ENCODE assay signal across 14 cellular contexts in the genomic region with DNA sequence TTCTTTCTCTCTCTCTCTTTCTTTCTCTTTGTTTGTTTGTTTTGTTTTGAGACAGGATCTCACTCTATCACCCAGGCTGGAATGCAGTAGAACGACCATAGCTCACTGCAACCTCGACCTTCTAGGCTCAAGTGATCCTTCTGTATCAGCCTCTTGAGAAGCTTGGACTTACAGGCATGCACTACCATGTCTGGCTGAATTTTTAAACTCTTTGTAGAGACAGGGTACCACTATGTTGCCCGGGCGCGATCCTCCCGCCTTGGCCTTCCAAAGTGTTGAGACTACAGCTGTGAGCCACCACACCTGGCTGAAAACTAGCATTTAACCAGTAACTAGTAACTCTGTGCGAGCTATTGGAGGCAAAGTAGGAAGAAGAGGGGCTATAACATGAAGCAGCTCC.
DNase-seq lines count a peak whose midpoint lies in the region; ATAC-seq, FAIRE-seq and TF ChIP-seq lines count a peak whose summit lies in the region.
"Had no signal": no experiment of that assay in that cellular context is flagged by ENCODE, and none has a peak within 500 bp of the region (broad histone marks: within the 10 kb centered on the region; RNA-seq: fewer than 3 reads in every experiment).

No MANE protein-coding gene starts in this region.

- H3K9me1 ChIP-seq in K562 (ENCODE audit: control insufficient read depth, insufficient read depth, low read length), result no peaks in the 10 kb centered on the region

- no peaks in the 10 kb centered on the region for H3K9me3 ChIP-seq in HEK293 (ENCODE audit: control insufficient read depth, insufficient read depth, low read depth, low read length)
- H3K9me3 ChIP-seq in K562 (replicated peaks; ENCODE audit: control insufficient read depth, insufficient read depth, low read depth, low read length), result no peaks in the 10 kb centered on the region
- H3K9me3 ChIP-seq: BLaER1 treated with 17β-estradiol and CSF1 and Interleukin-3, amounts not matched to agents 10 nM and 100 nM; HAP-1 had no signal

- TF ChIP-seq POLR2A in K562 (conservative IDR thresholded peaks at IDR 0.05) (no peak), lower leg skin (IDR thresholded peaks at IDR 0.05) (no peak)

- intact Hi-C loops in Right ventricle myocardium superior (cut with DNase I) (no loop called here), cardiac septum (cut with DNase I) (no loop called here), K562 (cut with micrococcal nuclease) (loop anchor here (10.0 kb wide), 1 partner anchor 180 kb away; no protein-coding TSS in a partner anchor), lower leg skin (cut with DNase I; ENCODE audit: low total_unique reads) (no loop called here)

- H3K4me3 ChIP-seq in HEK293 (ENCODE audit: low read depth, low read length) (no peak overlapping the region), K562 (no peak overlapping the region), lower leg skin (ENCODE audit: low read depth, poor library complexity, severe bottlenecking) (no peak overlapping the region)
- H3K4me3 ChIP-seq: BLaER1 treated with 17β-estradiol and CSF1 and Interleukin-3, amounts not matched to agents 10 nM and 100 nM; HAP-1 had no signal

- POLR2A ChIA-PET in HEK293 (lab: Yijun Ruan, JAX) (no interaction called here), K562 (lab: Yijun Ruan, JAX) (interaction anchor here (0.6 kb wide), 1 partner anchor 1014 kb away, joined by 3 read pairs; no protein-coding TSS in a partner anchor)

- ATAC-seq in Right ventricle myocardium superior (ENCODE audit: poor library complexity) (peak; percentile 4), K562 (no peak)
- ATAC-seq: CD8-positive, alpha-beta T cell had no signal

- DNase-seq in Right ventricle myocardium superior (no peak), cardiac septum (ENCODE audit: low spot score) (no peak), K562 (ENCODE audit: extremely low read depth in 1 of 4, low spot score in 3 of 4) (no peak), lower leg skin (ENCODE audit: low spot score in 2 of 2) (no peak), NAMALWA (ENCODE audit: low spot score) (no peak)
- DNase-seq: Calu3; CD8-positive, alpha-beta T cell; DMS79 treated with DMSO at 0.1 percent for 48 hours; GF-D8; IMR-90 had no signal

- no peak overlapping the region for H3K9ac ChIP-seq in K562 (ENCODE audit: insufficient read depth in 1 of 2, low read depth in 2 of 2, low read length in 2 of 2)
- H3K9ac ChIP-seq: BLaER1 treated with 17β-estradiol and CSF1 and Interleukin-3, amounts not matched to agents 10 nM and 100 nM had no signal

- no peak for TF ChIP-seq CTCF in HEK293 (tag by site-specific recombination; IDR thresholded peaks at IDR 0.05)
- no peak for TF ChIP-seq CTCF in K562 (IDR thresholded peaks at IDR 0.05 in 2 of 3, conservative IDR thresholded peaks at IDR 0.05 in 1 of 3; ENCODE audit: insufficient read depth in 2 of 3, low read depth in 1 of 3, low read length in 3 of 3)
- no peak for TF ChIP-seq CTCF in lower leg skin (IDR thresholded peaks at IDR 0.05)

- H3K27ac ChIP-seq in HEK293 (ENCODE audit: extremely low read depth, low read depth, low read length) (no peak overlapping the region), K562 (ENCODE audit: extremely low read depth, low read depth, low read length) (no peak overlapping the region)
- H3K27ac ChIP-seq: BLaER1 treated with 17β-estradiol and CSF1 and Interleukin-3, amounts not matched to agents 10 nM and 100 nM had no signal

- no peak for TF ChIP-seq RAD21 in K562 (CRISPR knock-in tag; conservative IDR thresholded peaks at IDR 0.05 in 1 of 2, IDR thresholded peaks at IDR 0.05 in 1 of 2)

- H3K4me1 ChIP-seq in HEK293 (ENCODE audit: control insufficient read depth, insufficient read depth, low read length) (peaks cover 6% of the 10 kb centered on the region), K562 (replicated peaks in 1 of 2; ENCODE audit: control insufficient read depth in 2 of 2, insufficient read depth in 2 of 2, low read length in 2 of 2) (no peaks in the 10 kb centered on the region)
- H3K4me1 ChIP-seq: HAP-1 had no signal

- no peaks in the 10 kb centered on the region for H3K27me3 ChIP-seq in K562 (ENCODE audit: control insufficient read depth in 2 of 2, insufficient read depth in 2 of 2, low read length in 2 of 2)
- H3K27me3 ChIP-seq: BLaER1 treated with 17β-estradiol and CSF1 and Interleukin-3, amounts not matched to agents 10 nM and 100 nM had no signal

- no peaks in the 10 kb centered on the region for H4K20me1 ChIP-seq in K562 (replicated peaks; ENCODE audit: control insufficient read depth, insufficient read depth, low read length)
- H4K20me1 ChIP-seq: BLaER1 treated with 17β-estradiol and CSF1 and Interleukin-3, amounts not matched to agents 10 nM and 100 nM had no signal

- no TSS peak for BruUV-seq in K562 (replicated peaks; lab: Mats Ljungman, UMichigan)

- H3K36me3 ChIP-seq in HEK293 (ENCODE audit: control insufficient read depth in 2 of 2, insufficient read depth in 1 of 2, low read length in 2 of 2) (no peaks in the 10 kb centered on the region), K562 (ENCODE audit: control insufficient read depth, insufficient read depth, low read length) (no peaks in the 10 kb centered on the region)
- H3K36me3 ChIP-seq: BLaER1 treated with 17β-estradiol and CSF1 and Interleukin-3, amounts not matched to agents 10 nM and 100 nM; HAP-1 had no signal

- CTCF ChIA-PET in HEK293 (lab: Yijun Ruan, JAX) (interaction anchor here (2.1 kb wide), 1 partner anchor 234 kb away, joined by 8 read pairs; no protein-coding TSS in a partner anchor), K562 (lab: Yijun Ruan, JAX; ENCODE audit: low intra/inter-chr PET ratio) (interaction anchor here (0.6 kb wide), 1 partner anchor 47 kb away, joined by 4 read pairs; no protein-coding TSS in a partner anchor)

- no peak overlapping the region for H3K4me2 ChIP-seq in K562 (ENCODE audit: insufficient read depth, low read length)
- H3K4me2 ChIP-seq: BLaER1 treated with 17β-estradiol and CSF1 and Interleukin-3, amounts not matched to agents 10 nM and 100 nM had no signal

- no peak overlapping the region for H2AFZ ChIP-seq in K562 (ENCODE audit: low read depth, low read length)

- no peaks in the 10 kb centered on the region for H3K79me2 ChIP-seq in K562 (ENCODE audit: control insufficient read depth, insufficient read depth, low read length)

- no peak for TF ChIP-seq EP300 in K562 (IDR thresholded peaks at IDR 0.05; ENCODE audit: low read length)

- no peak for FAIRE-seq in K562 (lab: Jason Lieb, UNC)
- FAIRE-seq: HTR-8/SVneo had no signal

- in situ Hi-C loops in K562 (cut with MboI), result loop anchor here (25.0 kb wide), 3 partner anchors 828 to 1453 kb away; partner anchors contain the start of gene HEATR1

- 0% methylated on average over 7 of the region's 7 CpGs for WGBS in K562 (ENCODE audit: insufficient coverage, low coverage, missing lambda C conversion rate)
- 49 to 51% methylated on average over 7 of the region's 7 CpGs for WGBS in lower leg skin, 2 donors

TF ChIP-seq in HEK293, 187 proteins besides CTCF, POLR2A, EP300 and RAD21:
- TF ChIP-seq ZSCAN23 (tag by site-specific recombination; IDR thresholded peaks at IDR 0.05) (no peak), ZNF555 (tag by site-specific recombination; conservative IDR thresholded peaks at IDR 0.05) (no peak), HOXA7 (CRISPR knock-in tag; IDR thresholded peaks at IDR 0.05; ENCODE audit: borderline replicate concordance) (no peak), ZNF366 (tag by site-specific recombination; conservative IDR thresholded peaks at IDR 0.05) (0 out of 2 replicates have a peak, but pooled peaks have one; percentile 7), AEBP2 (tag by site-specific recombination; IDR thresholded peaks at IDR 0.05; ENCODE audit: borderline replicate concordance) (no peak), ZNF292 (tag by site-specific recombination; IDR thresholded peaks at IDR 0.05; ENCODE audit: borderline replicate concordance, low read depth) (no peak)

TF ChIP-seq in K562, 482 proteins besides CTCF, POLR2A, EP300 and RAD21 (continues in another document):
- TF ChIP-seq, protein P1, sequence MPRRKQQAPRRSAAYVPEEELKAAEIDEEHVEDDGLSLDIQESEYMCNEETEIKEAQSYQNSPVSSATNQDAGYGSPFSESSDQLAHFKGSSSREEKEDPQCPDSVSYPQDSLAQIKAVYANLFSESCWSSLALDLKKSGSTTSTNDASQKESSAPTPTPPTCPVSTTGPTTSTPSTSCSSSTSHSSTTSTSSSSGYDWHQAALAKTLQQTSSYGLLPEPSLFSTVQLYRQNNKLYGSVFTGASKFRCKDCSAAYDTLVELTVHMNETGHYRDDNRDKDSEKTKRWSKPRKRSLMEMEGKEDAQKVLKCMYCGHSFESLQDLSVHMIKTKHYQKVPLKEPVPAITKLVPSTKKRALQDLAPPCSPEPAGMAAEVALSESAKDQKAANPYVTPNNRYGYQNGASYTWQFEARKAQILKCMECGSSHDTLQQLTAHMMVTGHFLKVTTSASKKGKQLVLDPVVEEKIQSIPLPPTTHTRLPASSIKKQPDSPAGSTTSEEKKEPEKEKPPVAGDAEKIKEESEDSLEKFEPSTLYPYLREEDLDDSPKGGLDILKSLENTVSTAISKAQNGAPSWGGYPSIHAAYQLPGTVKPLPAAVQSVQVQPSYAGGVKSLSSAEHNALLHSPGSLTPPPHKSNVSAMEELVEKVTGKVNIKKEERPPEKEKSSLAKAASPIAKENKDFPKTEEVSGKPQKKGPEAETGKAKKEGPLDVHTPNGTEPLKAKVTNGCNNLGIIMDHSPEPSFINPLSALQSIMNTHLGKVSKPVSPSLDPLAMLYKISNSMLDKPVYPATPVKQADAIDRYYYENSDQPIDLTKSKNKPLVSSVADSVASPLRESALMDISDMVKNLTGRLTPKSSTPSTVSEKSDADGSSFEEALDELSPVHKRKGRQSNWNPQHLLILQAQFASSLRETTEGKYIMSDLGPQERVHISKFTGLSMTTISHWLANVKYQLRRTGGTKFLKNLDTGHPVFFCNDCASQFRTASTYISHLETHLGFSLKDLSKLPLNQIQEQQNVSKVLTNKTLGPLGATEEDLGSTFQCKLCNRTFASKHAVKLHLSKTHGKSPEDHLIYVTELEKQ (CRISPR knock-in tag; IDR thresholded peaks at IDR 0.05), result no peak
- TF ChIP-seq ZBTB8A (IDR thresholded peaks at IDR 0.05; ENCODE audit: partially characterized antibody), result no peak
- TF ChIP-seq, protein P2, sequence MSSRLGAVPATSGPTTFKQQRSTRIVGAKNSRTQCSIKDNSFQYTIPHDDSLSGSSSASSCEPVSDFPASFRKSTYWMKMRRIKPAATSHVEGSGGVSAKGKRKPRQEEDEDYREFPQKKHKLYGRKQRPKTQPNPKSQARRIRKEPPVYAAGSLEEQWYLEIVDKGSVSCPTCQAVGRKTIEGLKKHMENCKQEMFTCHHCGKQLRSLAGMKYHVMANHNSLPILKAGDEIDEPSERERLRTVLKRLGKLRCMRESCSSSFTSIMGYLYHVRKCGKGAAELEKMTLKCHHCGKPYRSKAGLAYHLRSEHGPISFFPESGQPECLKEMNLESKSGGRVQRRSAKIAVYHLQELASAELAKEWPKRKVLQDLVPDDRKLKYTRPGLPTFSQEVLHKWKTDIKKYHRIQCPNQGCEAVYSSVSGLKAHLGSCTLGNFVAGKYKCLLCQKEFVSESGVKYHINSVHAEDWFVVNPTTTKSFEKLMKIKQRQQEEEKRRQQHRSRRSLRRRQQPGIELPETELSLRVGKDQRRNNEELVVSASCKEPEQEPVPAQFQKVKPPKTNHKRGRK (tag; IDR thresholded peaks at IDR 0.05), result 0 out of 2 replicates have a peak, but pooled peaks have one; percentile 33
